Comparison of ENCODE assay signal across 1 cellular context in the genomic region with DNA sequence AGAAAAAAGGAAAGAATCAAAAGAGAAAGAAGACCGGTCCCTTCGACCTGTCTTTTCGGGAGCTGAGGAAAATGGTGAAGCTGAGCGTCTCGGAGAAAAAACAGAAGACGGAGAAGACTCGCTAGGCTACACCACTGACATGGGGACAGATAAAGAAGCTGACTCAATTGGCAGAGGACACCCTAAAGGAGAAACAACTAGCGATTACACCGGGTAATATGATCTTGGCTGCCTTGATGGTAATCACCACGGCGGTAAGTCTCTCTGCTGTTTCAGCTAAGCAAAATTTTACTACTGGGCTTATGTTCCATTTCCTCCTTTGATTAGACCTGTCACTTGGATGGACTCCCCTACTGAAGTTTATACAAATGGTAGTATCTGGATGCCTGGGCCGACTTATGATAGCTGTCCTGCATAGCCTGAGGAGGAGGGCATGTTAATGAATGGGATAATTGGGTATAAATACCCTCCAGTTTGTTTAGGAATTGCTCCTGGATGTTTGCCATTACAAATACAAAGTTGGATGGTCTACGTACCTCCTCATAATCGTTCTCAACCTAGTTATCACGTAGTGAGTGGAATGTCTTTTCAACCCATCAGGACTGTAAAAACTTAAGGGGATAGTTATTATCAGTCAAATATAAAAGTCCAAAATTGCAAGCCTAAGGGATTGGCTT.
TF ChIP-seq lines count a peak whose summit lies in the region.

No MANE protein-coding gene starts in this region.

TF ChIP-seq in HEK293, 187 proteins besides CTCF, POLR2A, EP300 and RAD21 (continues in another document):
- TF ChIP-seq HOXC10 (CRISPR knock-in tag; IDR thresholded peaks at IDR 0.05) (no peak), ZNF335 (tag by site-specific recombination; conservative IDR thresholded peaks at IDR 0.05) (peak; percentile 54), ZNF837 (tag by site-specific recombination; IDR thresholded peaks at IDR 0.05) (no peak), ZNF366 (tag by site-specific recombination; conservative IDR thresholded peaks at IDR 0.05) (peak; percentile 57; the same call in 1 of the 2 replicates), ZBTB8A (tag by site-specific recombination; IDR thresholded peaks at IDR 0.05) (0 out of 2 replicates have a peak, but pooled peaks have one; percentile 26), ZNF549 (tag by site-specific recombination; IDR thresholded peaks at IDR 0.05) (no peak), ZNF658 (tag by site-specific recombination; IDR thresholded peaks at IDR 0.05) (no peak), ZNF48 (tag by site-specific recombination; IDR thresholded peaks at IDR 0.05) (no peak), ZNF707 (tag by site-specific recombination; IDR thresholded peaks at IDR 0.05) (no peak), ZNF521 (tag by site-specific recombination; IDR thresholded peaks at IDR 0.05) (no peak), ZNF510 (tag by site-specific recombination; IDR thresholded peaks at IDR 0.05; ENCODE audit: insufficient replicate concordance) (no peak), ZNF561 (tag by site-specific recombination; IDR thresholded peaks at IDR 0.05; ENCODE audit: borderline replicate concordance) (0 out of 2 replicates have a peak, but pooled peaks have one; percentile 31), ZNF121 (tag by site-specific recombination; IDR thresholded peaks at IDR 0.05) (no peak; the same call in 1 of the 2 replicates), ZNF184 (tag by site-specific recombination; IDR thresholded peaks at IDR 0.05) (peak; percentile 33; the same call in 1 of the 2 replicates), ZNF2 (tag by site-specific recombination; IDR thresholded peaks at IDR 0.05) (peak; percentile 72; the same call in 1 of the 2 replicates), WT1 (tag by site-specific recombination; IDR thresholded peaks at IDR 0.05) (peak; percentile 98), MEIS1 (CRISPR knock-in tag; IDR thresholded peaks at IDR 0.05; ENCODE audit: borderline replicate concordance) (no peak), ZFHX2 (tag by site-specific recombination; conservative IDR thresholded peaks at IDR 0.05) (no peak), KLF8 (tag by site-specific recombination; IDR thresholded peaks at IDR 0.05) (peak; percentile 47), ZNF394 (tag by site-specific recombination; IDR thresholded peaks at IDR 0.05; ENCODE audit: borderline replicate concordance) (peak; percentile 51; the same call in 1 of the 2 replicates), BCL11A (tag by site-specific recombination; IDR thresholded peaks at IDR 0.05; ENCODE audit: low read depth) (peak; percentile 70), OSR2 (tag by site-specific recombination; IDR thresholded peaks at IDR 0.05) (peak; percentile 95), ZNF600 (tag by site-specific recombination; IDR thresholded peaks at IDR 0.05) (peak; percentile 89), ZFP37 (tag by site-specific recombination; IDR thresholded peaks at IDR 0.05) (no peak), IKZF3 (tag by site-specific recombination; IDR thresholded peaks at IDR 0.05) (peak; percentile 83), ZNF10 (tag by site-specific recombination; IDR thresholded peaks at IDR 0.05) (no peak), GLIS1 (tag by site-specific recombination; IDR thresholded peaks at IDR 0.05) (peak; percentile 36; the same call in 1 of the 2 replicates), ZNF843 (tag by site-specific recombination; IDR thresholded peaks at IDR 0.05) (peak; percentile 86), GLI4 (tag by site-specific recombination; IDR thresholded peaks at IDR 0.05) (no peak), FEZF1 (tag by site-specific recombination; IDR thresholded peaks at IDR 0.05) (peak; percentile 73), SP7 (tag by site-specific recombination; IDR thresholded peaks at IDR 0.05) (peak; percentile 89), GFI1B (tag by site-specific recombination; IDR thresholded peaks at IDR 0.05) (no peak), OVOL3 (tag by site-specific recombination; IDR thresholded peaks at IDR 0.05) (peak; percentile 20; the same call in 1 of the 2 replicates), ZSCAN16 (tag by site-specific recombination; IDR thresholded peaks at IDR 0.05) (no peak), ZNF626 (tag by site-specific recombination; IDR thresholded peaks at IDR 0.05) (no peak), ZNF785 (tag by site-specific recombination; IDR thresholded peaks at IDR 0.05) (no peak), MZF1 (tag by site-specific recombination; IDR thresholded peaks at IDR 0.05; ENCODE audit: borderline replicate concordance) (no peak), ZBTB48 (tag by site-specific recombination; IDR thresholded peaks at IDR 0.05) (no peak), ZNF629 (tag by site-specific recombination; IDR thresholded peaks at IDR 0.05) (peak; percentile 66)
- TF ChIP-seq, protein P1, sequence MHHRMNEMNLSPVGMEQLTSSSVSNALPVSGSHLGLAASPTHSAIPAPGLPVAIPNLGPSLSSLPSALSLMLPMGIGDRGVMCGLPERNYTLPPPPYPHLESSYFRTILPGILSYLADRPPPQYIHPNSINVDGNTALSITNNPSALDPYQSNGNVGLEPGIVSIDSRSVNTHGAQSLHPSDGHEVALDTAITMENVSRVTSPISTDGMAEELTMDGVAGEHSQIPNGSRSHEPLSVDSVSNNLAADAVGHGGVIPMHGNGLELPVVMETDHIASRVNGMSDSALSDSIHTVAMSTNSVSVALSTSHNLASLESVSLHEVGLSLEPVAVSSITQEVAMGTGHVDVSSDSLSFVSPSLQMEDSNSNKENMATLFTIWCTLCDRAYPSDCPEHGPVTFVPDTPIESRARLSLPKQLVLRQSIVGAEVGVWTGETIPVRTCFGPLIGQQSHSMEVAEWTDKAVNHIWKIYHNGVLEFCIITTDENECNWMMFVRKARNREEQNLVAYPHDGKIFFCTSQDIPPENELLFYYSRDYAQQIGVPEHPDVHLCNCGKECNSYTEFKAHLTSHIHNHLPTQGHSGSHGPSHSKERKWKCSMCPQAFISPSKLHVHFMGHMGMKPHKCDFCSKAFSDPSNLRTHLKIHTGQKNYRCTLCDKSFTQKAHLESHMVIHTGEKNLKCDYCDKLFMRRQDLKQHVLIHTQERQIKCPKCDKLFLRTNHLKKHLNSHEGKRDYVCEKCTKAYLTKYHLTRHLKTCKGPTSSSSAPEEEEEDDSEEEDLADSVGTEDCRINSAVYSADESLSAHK (tag by site-specific recombination; IDR thresholded peaks at IDR 0.05) = peak; percentile 55; the same call in 1 of the 2 replicates
- TF ChIP-seq, protein P2, sequence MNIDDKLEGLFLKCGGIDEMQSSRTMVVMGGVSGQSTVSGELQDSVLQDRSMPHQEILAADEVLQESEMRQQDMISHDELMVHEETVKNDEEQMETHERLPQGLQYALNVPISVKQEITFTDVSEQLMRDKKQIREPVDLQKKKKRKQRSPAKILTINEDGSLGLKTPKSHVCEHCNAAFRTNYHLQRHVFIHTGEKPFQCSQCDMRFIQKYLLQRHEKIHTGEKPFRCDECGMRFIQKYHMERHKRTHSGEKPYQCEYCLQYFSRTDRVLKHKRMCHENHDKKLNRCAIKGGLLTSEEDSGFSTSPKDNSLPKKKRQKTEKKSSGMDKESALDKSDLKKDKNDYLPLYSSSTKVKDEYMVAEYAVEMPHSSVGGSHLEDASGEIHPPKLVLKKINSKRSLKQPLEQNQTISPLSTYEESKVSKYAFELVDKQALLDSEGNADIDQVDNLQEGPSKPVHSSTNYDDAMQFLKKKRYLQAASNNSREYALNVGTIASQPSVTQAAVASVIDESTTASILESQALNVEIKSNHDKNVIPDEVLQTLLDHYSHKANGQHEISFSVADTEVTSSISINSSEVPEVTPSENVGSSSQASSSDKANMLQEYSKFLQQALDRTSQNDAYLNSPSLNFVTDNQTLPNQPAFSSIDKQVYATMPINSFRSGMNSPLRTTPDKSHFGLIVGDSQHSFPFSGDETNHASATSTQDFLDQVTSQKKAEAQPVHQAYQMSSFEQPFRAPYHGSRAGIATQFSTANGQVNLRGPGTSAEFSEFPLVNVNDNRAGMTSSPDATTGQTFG (tag by site-specific recombination; IDR thresholded peaks at IDR 0.05; ENCODE audit: borderline replicate concordance) = no peak
- TF ChIP-seq, protein P3, sequence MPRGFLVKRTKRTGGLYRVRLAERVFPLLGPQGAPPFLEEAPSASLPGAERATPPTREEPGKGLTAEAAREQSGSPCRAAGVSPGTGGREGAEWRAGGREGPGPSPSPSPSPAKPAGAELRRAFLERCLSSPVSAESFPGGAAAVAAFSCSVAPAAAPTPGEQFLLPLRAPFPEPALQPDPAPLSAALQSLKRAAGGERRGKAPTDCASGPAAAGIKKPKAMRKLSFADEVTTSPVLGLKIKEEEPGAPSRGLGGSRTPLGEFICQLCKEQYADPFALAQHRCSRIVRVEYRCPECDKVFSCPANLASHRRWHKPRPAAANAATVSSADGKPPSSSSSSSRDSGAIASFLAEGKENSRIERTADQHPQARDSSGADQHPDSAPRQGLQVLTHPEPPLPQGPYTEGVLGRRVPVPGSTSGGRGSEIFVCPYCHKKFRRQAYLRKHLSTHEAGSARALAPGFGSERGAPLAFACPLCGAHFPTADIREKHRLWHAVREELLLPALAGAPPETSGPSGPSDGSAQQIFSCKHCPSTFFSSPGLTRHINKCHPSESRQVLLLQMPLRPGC (tag by site-specific recombination; IDR thresholded peaks at IDR 0.05) = peak; percentile 66; the same call in 1 of the 2 replicates
- TF ChIP-seq, protein P4, sequence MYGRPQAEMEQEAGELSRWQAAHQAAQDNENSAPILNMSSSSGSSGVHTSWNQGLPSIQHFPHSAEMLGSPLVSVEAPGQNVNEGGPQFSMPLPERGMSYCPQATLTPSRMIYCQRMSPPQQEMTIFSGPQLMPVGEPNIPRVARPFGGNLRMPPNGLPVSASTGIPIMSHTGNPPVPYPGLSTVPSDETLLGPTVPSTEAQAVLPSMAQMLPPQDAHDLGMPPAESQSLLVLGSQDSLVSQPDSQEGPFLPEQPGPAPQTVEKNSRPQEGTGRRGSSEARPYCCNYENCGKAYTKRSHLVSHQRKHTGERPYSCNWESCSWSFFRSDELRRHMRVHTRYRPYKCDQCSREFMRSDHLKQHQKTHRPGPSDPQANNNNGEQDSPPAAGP (tag by site-specific recombination; IDR thresholded peaks at IDR 0.05) = peak; percentile 30; the same call in 1 of the 2 replicates
- TF ChIP-seq, protein P5, sequence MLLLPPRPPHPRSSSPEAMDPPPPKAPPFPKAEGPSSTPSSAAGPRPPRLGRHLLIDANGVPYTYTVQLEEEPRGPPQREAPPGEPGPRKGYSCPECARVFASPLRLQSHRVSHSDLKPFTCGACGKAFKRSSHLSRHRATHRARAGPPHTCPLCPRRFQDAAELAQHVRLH (tag by site-specific recombination; IDR thresholded peaks at IDR 0.05) = 0 out of 2 replicates have a peak, but pooled peaks have one; percentile 62
- TF ChIP-seq, protein P6, sequence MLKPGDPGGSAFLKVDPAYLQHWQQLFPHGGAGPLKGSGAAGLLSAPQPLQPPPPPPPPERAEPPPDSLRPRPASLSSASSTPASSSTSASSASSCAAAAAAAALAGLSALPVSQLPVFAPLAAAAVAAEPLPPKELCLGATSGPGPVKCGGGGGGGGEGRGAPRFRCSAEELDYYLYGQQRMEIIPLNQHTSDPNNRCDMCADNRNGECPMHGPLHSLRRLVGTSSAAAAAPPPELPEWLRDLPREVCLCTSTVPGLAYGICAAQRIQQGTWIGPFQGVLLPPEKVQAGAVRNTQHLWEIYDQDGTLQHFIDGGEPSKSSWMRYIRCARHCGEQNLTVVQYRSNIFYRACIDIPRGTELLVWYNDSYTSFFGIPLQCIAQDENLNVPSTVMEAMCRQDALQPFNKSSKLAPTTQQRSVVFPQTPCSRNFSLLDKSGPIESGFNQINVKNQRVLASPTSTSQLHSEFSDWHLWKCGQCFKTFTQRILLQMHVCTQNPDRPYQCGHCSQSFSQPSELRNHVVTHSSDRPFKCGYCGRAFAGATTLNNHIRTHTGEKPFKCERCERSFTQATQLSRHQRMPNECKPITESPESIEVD (tag by site-specific recombination; IDR thresholded peaks at IDR 0.05) = peak; percentile 64; the same call in 1 of the 2 replicates
- TF ChIP-seq, protein P7, sequence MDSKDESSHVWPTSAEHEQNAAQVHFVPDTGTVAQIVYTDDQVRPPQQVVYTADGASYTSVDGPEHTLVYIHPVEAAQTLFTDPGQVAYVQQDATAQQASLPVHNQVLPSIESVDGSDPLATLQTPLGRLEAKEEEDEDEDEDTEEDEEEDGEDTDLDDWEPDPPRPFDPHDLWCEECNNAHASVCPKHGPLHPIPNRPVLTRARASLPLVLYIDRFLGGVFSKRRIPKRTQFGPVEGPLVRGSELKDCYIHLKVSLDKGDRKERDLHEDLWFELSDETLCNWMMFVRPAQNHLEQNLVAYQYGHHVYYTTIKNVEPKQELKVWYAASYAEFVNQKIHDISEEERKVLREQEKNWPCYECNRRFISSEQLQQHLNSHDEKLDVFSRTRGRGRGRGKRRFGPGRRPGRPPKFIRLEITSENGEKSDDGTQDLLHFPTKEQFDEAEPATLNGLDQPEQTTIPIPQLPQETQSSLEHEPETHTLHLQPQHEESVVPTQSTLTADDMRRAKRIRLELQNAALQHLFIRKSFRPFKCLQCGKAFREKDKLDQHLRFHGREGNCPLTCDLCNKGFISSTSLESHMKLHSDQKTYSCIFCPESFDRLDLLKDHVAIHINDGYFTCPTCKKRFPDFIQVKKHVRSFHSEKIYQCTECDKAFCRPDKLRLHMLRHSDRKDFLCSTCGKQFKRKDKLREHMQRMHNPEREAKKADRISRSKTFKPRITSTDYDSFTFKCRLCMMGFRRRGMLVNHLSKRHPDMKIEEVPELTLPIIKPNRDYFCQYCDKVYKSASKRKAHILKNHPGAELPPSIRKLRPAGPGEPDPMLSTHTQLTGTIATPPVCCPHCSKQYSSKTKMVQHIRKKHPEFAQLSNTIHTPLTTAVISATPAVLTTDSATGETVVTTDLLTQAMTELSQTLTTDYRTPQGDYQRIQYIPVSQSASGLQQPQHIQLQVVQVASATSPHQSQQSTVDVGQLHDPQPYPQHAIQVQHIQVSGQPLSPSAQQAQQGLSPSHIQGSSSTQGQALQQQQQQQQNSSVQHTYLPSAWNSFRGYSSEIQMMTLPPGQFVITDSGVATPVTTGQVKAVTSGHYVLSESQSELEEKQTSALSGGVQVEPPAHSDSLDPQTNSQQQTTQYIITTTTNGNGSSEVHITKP (tag by site-specific recombination; IDR thresholded peaks at IDR 0.05) = peak; percentile 99
